13 cellular contexts compared by ENCODE assay signal in genomic region chr10:121154846-121155245, GRCh38.
DNase-seq lines count a peak whose midpoint lies in the region; ATAC-seq and TF ChIP-seq lines count a peak whose summit lies in the region.
"Had no signal": no experiment of that assay in that cellular context is flagged by ENCODE, and none has a peak within 500 bp of the region (broad histone marks: within the 10 kb centered on the region; RNA-seq: fewer than 3 reads in every experiment).

No MANE protein-coding gene starts in this region.

- H3K27ac Mint-ChIP-seq in nephron, result peak overlapping the region in 2 of 3 experiments; percentile 21 to 79

- no peaks in the 10 kb centered on the region for H3K36me3 Mint-ChIP-seq in nephron (ENCODE audit: low read depth)

- intact Hi-C loops in dorsolateral prefrontal cortex (cut with DNase I), result loop anchor here (1.0 to 2.0 kb wide), 4 partner anchors 22 to 61 kb away; no protein-coding TSS in a partner anchor
- intact Hi-C loops in upper lobe of right lung (cut with DNase I), result no loop called here

- H3K4me1 Mint-ChIP-seq in nephron, result no peaks in the 10 kb centered on the region

- H3K27me3 Mint-ChIP-seq in nephron (ENCODE audit: low read depth), result peaks cover 7% of the 10 kb centered on the region

- peak overlapping the region; percentile 41 to 98 (median 93) for H3K27ac ChIP-seq in dorsolateral prefrontal cortex
- no peak overlapping the region for H3K27ac ChIP-seq in upper lobe of right lung

- H3K9me3 ChIP-seq in upper lobe of right lung, result no peaks in the 10 kb centered on the region

- DNase-seq in NCI-H510A treated with DMSO at 0.1 percent for 48 hours (lab: John Stamatoyannopoulos, UW) (peak; percentile 43), NCI-H510A (lab: John Stamatoyannopoulos, UW) (no peak), dorsolateral prefrontal cortex (peak; percentile 11 to 94 (median 80)), upper lobe of right lung (no peak), D341Med (ENCODE audit: low spot score) (no peak), epidermal melanocyte (ENCODE audit: insufficient read length, low spot score) (no peak)
- DNase-seq: activated T-cell treated with anti-CD3 and anti-CD28 coated beads, Interleukin-2, amount 50 U/mL, for 4 hours; H9; IMR-90; NCI-H187 treated with DMSO at 0.1 percent for 48 hours had no signal

- H3K27me3 ChIP-seq in dorsolateral prefrontal cortex (peaks cover 0 to 3% (median 0%) of the 10 kb centered on the region in 45 donors), upper lobe of right lung (no peaks in the 10 kb centered on the region)
- H3K27me3 ChIP-seq: tibial nerve had no signal

- H3K4me3 ChIP-seq in dorsolateral prefrontal cortex (peak overlapping the region in 2 of 59 donors; percentile 20 to 23), upper lobe of right lung (no peak overlapping the region)
- H3K4me3 ChIP-seq: tibial nerve had no signal

- ATAC-seq in upper lobe of right lung, result peak; percentile 16
- ATAC-seq in GM18517 (IDR thresholded peaks at IDR 0.05; ENCODE audit: unreplicated experiment), result no peak
- ATAC-seq: activated T-cell treated with anti-CD3 and anti-CD28 coated beads, Interleukin-2, amount 50 U/mL, for 4 hours had no signal

- H3K9me3 Mint-ChIP-seq in nephron, result peaks cover 10% of the 10 kb centered on the region

- peak in 9 of 56 donors; percentile 9 to 39 (median 18) for TF ChIP-seq CTCF in dorsolateral prefrontal cortex (IDR thresholded peaks at IDR 0.05 in 54 of 56, conservative IDR thresholded peaks at IDR 0.05 in 2 of 56; ENCODE audit: low read depth in 1 of 56, partially characterized antibody in 56 of 56)
- no peak for TF ChIP-seq CTCF in nephron (IDR thresholded peaks at IDR 0.05; ENCODE audit: unreplicated experiment in 3 of 3)
- no peak for TF ChIP-seq CTCF in upper lobe of right lung (IDR thresholded peaks at IDR 0.05)

- H3K4me1 ChIP-seq in upper lobe of right lung, result peaks cover 19% of the 10 kb centered on the region

- no peak overlapping the region for H3K4me3 Mint-ChIP-seq in nephron
- H3K4me3 Mint-ChIP-seq: activated T-cell treated with anti-CD3 and anti-CD28 coated beads, Interleukin-2, amount 50 U/mL, for 4 hours; H9 had no signal

- H3K36me3 ChIP-seq in upper lobe of right lung, result no peaks in the 10 kb centered on the region
- H3K36me3 ChIP-seq: tibial nerve had no signal

Comparison
In these comparisons a context has a peak if more than half of its experiments do, and no peak if none do; other contexts are left out.
1. DNase-seq: peak in NCI-H510A treated with DMSO at 0.1 percent for 48 hours (single experiment) and dorsolateral prefrontal cortex (10 of 10); none in NCI-H510A (single experiment), upper lobe of right lung (single experiment), D341Med (single experiment) and epidermal melanocyte (single experiment).